17 cellular contexts compared by ENCODE assay signal in genomic region chr7:135317676-135318326, GRCh38.
DNase-seq lines count a peak whose midpoint lies in the region; ATAC-seq and TF ChIP-seq lines count a peak whose summit lies in the region.
"Had no signal": no experiment of that assay in that cellular context is flagged by ENCODE, and none has a peak within 500 bp of the region (broad histone marks: within the 10 kb centered on the region; RNA-seq: fewer than 3 reads in every experiment).

No MANE protein-coding gene starts in this region.

- ATAC-seq in body of pancreas (peak; percentile 31), GM21737 (IDR thresholded peaks at IDR 0.05; ENCODE audit: unreplicated experiment) (no peak), HG03432 (IDR thresholded peaks at IDR 0.05; ENCODE audit: unreplicated experiment) (no peak), HG02571 (IDR thresholded peaks at IDR 0.05; ENCODE audit: unreplicated experiment) (no peak)
- ATAC-seq: lower lobe of right lung; natural killer cell treated with Interleukin-12 subunit alpha and Interleukin-12 subunit beta and Interleukin-15 and Interleukin-18, amount 100 ng/mL, for 72 hours had no signal

- H3K4me1 ChIP-seq in GM23248 (ENCODE audit: insufficient read depth), result no peaks in the 10 kb centered on the region
- peaks cover 7% of the 10 kb centered on the region for H3K4me1 ChIP-seq in body of pancreas
- peaks cover 6% of the 10 kb centered on the region for H3K4me1 ChIP-seq in osteoblast (ENCODE audit: insufficient read depth, low read length)
- no peaks in the 10 kb centered on the region for H3K4me1 ChIP-seq in spleen
- H3K4me1 ChIP-seq: lower lobe of right lung had no signal

- TF ChIP-seq POLR2A in body of pancreas (IDR thresholded peaks at IDR 0.05), result no peak
- TF ChIP-seq POLR2A in spleen (IDR thresholded peaks at IDR 0.05), result no peak

- no peak overlapping the region for H3K9ac ChIP-seq in GM23248

- no peaks in the 10 kb centered on the region for H3K79me2 ChIP-seq in GM23248 (ENCODE audit: insufficient read depth)
- no peaks in the 10 kb centered on the region for H3K79me2 ChIP-seq in osteoblast (ENCODE audit: insufficient read depth, low read length)

- H3K27me3 ChIP-seq in GM23248 (replicated peaks; ENCODE audit: insufficient read depth) (no peaks in the 10 kb centered on the region; the same call in 1 of the 2 replicates), body of pancreas (no peaks in the 10 kb centered on the region), osteoblast (ENCODE audit: insufficient read depth, low read length) (peaks cover 2% of the 10 kb centered on the region), spleen (replicated peaks in 1 of 7) (no peaks in the 10 kb centered on the region)

- no peaks in the 10 kb centered on the region for H3K36me3 ChIP-seq in GM23248 (ENCODE audit: low read depth)
- no peaks in the 10 kb centered on the region for H3K36me3 ChIP-seq in body of pancreas (replicated peaks in 1 of 2; ENCODE audit: insufficient read depth in 1 of 2, low read depth in 2 of 2)
- no peaks in the 10 kb centered on the region for H3K36me3 ChIP-seq in osteoblast (ENCODE audit: insufficient read depth, low read length)
- no peaks in the 10 kb centered on the region for H3K36me3 ChIP-seq in spleen
- H3K36me3 ChIP-seq: lower lobe of right lung had no signal

- no peak overlapping the region for H3K27ac ChIP-seq in GM23248
- H3K27ac ChIP-seq in body of pancreas, result no peak overlapping the region
- no peak overlapping the region for H3K27ac ChIP-seq in osteoblast (ENCODE audit: low read depth, low read length)
- H3K27ac ChIP-seq in spleen, result no peak overlapping the region
- H3K27ac ChIP-seq: epithelial cell of prostate, lower lobe of right lung had no signal

- H3F3A ChIP-seq in GM23248 (ENCODE audit: insufficient read depth), result no peaks in the 10 kb centered on the region

- H3K9me3 ChIP-seq in GM23248 (ENCODE audit: low read depth) (no peaks in the 10 kb centered on the region), body of pancreas (no peaks in the 10 kb centered on the region), osteoblast (ENCODE audit: low read depth, low read length) (no peaks in the 10 kb centered on the region), spleen (no peaks in the 10 kb centered on the region)
- H3K9me3 ChIP-seq: lower lobe of right lung had no signal

- H4K20me1 ChIP-seq in GM23248 (ENCODE audit: insufficient read depth) (no peaks in the 10 kb centered on the region), osteoblast (ENCODE audit: insufficient read depth, low read length) (no peaks in the 10 kb centered on the region)

- no peaks in the 10 kb centered on the region for H3K9me2 ChIP-seq in GM23248 (ENCODE audit: insufficient read depth)

- 6 to 10% methylated on average over 10 of the region's 10 CpGs for WGBS in GM23248 (ENCODE audit: low coverage in 1 of 2, low lambda C conversion rate in 2 of 2, missing lambda C conversion rate in 2 of 2), 2 experiments
- 51 to 67% methylated on average over 10 of the region's 10 CpGs for WGBS in body of pancreas, 2 donors
- 66 to 75% (median 73%) methylated on average over 10 of the region's 10 CpGs for WGBS in spleen, 5 donors

- no peak overlapping the region for H3K4me2 ChIP-seq in GM23248 (ENCODE audit: unreplicated experiment)
- no peak overlapping the region for H3K4me2 ChIP-seq in osteoblast (ENCODE audit: insufficient read depth, low read length)

- H2AFZ ChIP-seq in GM23248, result 0 out of 2 replicates have a peak overlapping the region, but pooled peaks have one; percentile 29
- H2AFZ ChIP-seq in osteoblast (ENCODE audit: low read length), result no peak overlapping the region

- no peak for TF ChIP-seq CTCF in body of pancreas (IDR thresholded peaks at IDR 0.05)
- no peak for TF ChIP-seq CTCF in osteoblast (IDR thresholded peaks at IDR 0.05; ENCODE audit: extremely low read depth, low read depth, low read length)
- no peak for TF ChIP-seq CTCF in spleen (IDR thresholded peaks at IDR 0.05 in 8 of 11, conservative IDR thresholded peaks at IDR 0.05 in 3 of 11)

- in situ Hi-C loops in GM23248 (cut with MboI), result no loop called here

- no peak overlapping the region for H3K4me3 ChIP-seq in GM23248
- no peak overlapping the region for H3K4me3 ChIP-seq in body of pancreas
- no peak overlapping the region for H3K4me3 ChIP-seq in osteoblast (ENCODE audit: insufficient read depth, low read length)
- no peak overlapping the region for H3K4me3 ChIP-seq in spleen
- H3K4me3 ChIP-seq: lower lobe of right lung had no signal

- DNase-seq in GM23248 (peak; percentile 24), body of pancreas (peak in 2 of 4 donors; percentile 22 to 46), iPS-NIHi7 (ENCODE audit: extremely low spot score) (peak; percentile 45), osteoblast (ENCODE audit: insufficient read length, low spot score, missing footprints) (peak; percentile 58), spleen (no peak)
- DNase-seq: activated CD4-positive, alpha-beta T cell treated with anti-CD3 and anti-CD28 coated beads, Interleukin-2, amount 50 U/mL, for 1 hour; activated T-cell treated with anti-CD3 and anti-CD28 coated beads, Interleukin-2, amount 50 U/mL, for 48 hours; CD4-positive, CD25-positive, alpha-beta regulatory T cell; lower lobe of right lung; MM.1S; NCI-H748 treated with DMSO at 0.1 percent for 48 hours; stimulated activated CD4-positive, alpha-beta T cell treated with anti-CD3 and anti-CD28 coated beads, Interleukin-4, amount 100 ng/mL, for 1 hour had no signal

- intact Hi-C loops in body of pancreas (cut with DNase I) (no loop called here), spleen (cut with DNase I; ENCODE audit: low total_unique reads) (no loop called here)
